In the genomic region with DNA sequence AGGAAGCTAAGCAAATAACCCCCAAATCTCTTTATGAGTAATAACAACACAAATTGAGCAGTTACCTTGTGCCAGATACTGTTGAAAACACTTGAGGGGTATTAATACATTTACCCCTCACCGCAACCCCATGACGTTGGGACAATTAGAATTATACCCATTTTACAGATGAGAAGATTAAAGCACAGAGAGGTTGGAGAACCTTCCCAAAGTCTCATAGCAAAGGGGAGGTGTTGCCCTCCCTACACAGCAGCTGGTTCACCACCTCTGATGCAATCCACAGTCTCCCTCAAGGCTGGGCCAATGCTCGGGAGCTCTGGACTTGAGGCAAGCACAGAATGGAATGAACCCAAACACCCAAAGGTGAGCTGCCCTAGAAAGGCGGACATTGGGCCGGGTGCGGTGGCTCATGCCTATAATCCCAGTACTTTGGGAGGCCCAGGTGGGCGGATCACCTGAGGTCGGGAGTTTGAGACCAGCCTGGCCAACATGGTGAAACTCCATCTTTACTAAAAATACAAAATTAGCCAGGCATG, we compare ENCODE assay signal across 26 cellular contexts.
"Had no signal": no experiment of that assay in that cellular context is flagged by ENCODE, and none has a peak within 500 bp of the region (broad histone marks: within the 10 kb centered on the region; RNA-seq: fewer than 3 reads in every experiment).

No MANE protein-coding gene starts in this region.

- FAIRE-seq: endothelial cell of umbilical vein, islet of Langerhans had no signal

- H3K9ac ChIP-seq: neural progenitor cell had no signal

- H3K27me3 ChIP-seq: esophagus squamous epithelium, heart right ventricle, right atrium auricular region, testis, tibial artery had no signal

- H3K4me3 ChIP-seq: coronary artery, esophagus squamous epithelium, heart right ventricle, mucosa of descending colon, neural progenitor cell, prostate gland, right atrium auricular region, testis, tibial artery had no signal

- DNase-seq: dermis blood vessel endothelial cell; effector memory CD4-positive, alpha-beta T cell; esophagus squamous epithelium; foreskin melanocyte; glutamatergic neuron; heart right ventricle; hippocampal formation; kidney glomerular epithelial cell; mesenchymal stem cell; mucosa of descending colon; naive B cell; nucleus accumbens; stimulated activated CD4-positive, alpha-beta T cell treated with anti-CD3 and anti-CD28 coated beads, Interleukin-4, amount 100 ng/mL, for 4 hours; stimulated activated naive CD8-positive, alpha-beta T cell treated with anti-CD3 and anti-CD28 coated beads, Interleukin-15, Interleukin-2, amounts not matched to agents 100 U/mL and 50 U/mL, for 24 hours; substantia nigra; testis; tibial artery had no signal

- H3K9me3 ChIP-seq: esophagus squamous epithelium, heart right ventricle, mucosa of descending colon, prostate gland, right atrium auricular region, testis, tibial artery had no signal

- H3K4me2 ChIP-seq: neural progenitor cell had no signal

- H3K27ac ChIP-seq: coronary artery, esophagus squamous epithelium, heart right ventricle, neural progenitor cell, prostate gland, right atrium auricular region, testis, tibial artery had no signal

- ATAC-seq: heart right ventricle; mucosa of descending colon; natural killer cell treated with Interleukin-12 subunit alpha and Interleukin-12 subunit beta and Interleukin-15 and Interleukin-18, amount 100 ng/mL, for 72 hours; sciatic nerve; stimulated activated memory B cell treated with anti-CD40 and anti-IgM and Interleukin-4, amounts not matched to agents 10 μg/mL and 1 μg/mL and 100 μg/mL, for 72 hours; stimulated activated naive CD8-positive, alpha-beta T cell treated with anti-CD3 and anti-CD28 coated beads, Interleukin-15, Interleukin-2, amounts not matched to agents 100 U/mL and 50 U/mL, for 24 hours had no signal

- H2AFZ ChIP-seq: neural progenitor cell had no signal

- H3K4me1 ChIP-seq: neural progenitor cell, prostate gland had no signal

- H3K36me3 ChIP-seq: esophagus squamous epithelium, heart right ventricle, neural progenitor cell, prostate gland, right atrium auricular region, tibial artery had no signal
